In genomic region chrX:47351706-47352105, GRCh38 we compare ENCODE assay signal across 1 cellular context.
TF ChIP-seq lines count a peak whose summit lies in the region.

No MANE protein-coding gene starts in this region.

TF ChIP-seq in SK-N-SH, 30 proteins besides CTCF, POLR2A, EP300 and RAD21 (continued from another document):
- TF ChIP-seq GABPA (IDR thresholded peaks at IDR 0.05; ENCODE audit: low read depth) (no peak), RFX5 (IDR thresholded peaks at IDR 0.05; ENCODE audit: low read length) (no peak), USF2 (IDR thresholded peaks at IDR 0.05; ENCODE audit: borderline replicate concordance, low read depth, low read length) (no peak), FOSL2 (IDR thresholded peaks at IDR 0.05; ENCODE audit: borderline replicate concordance, low read depth) (peak; percentile 53; the same call in 1 of the 2 replicates), FOXM1 (IDR thresholded peaks at IDR 0.05; ENCODE audit: low read depth) (no peak), POLR2AphosphoS5 (IDR thresholded peaks at IDR 0.05; ENCODE audit: low read depth, low read length) (no peak), ELF1 (IDR thresholded peaks at IDR 0.05) (no peak), NRF1 (IDR thresholded peaks at IDR 0.05; ENCODE audit: low read depth, low read length) (no peak), GATA2 (CRISPR knock-in tag; IDR thresholded peaks at IDR 0.05) (no peak), JUND (IDR thresholded peaks at IDR 0.05) (peak; percentile 46), PBX3 (IDR thresholded peaks at IDR 0.05) (peak; percentile 59; the same call in 1 of the 2 replicates)
